In genomic region chr21:15729346-15729673, GRCh38 we compare ENCODE assay signal across 1 cellular context.
A peak's percentile ranks its signal among the peaks of the same experiment; 100 is the strongest.
TF ChIP-seq lines count a peak whose summit lies in the region.

No MANE protein-coding gene starts in this region.

TF ChIP-seq in K562, 482 proteins besides CTCF, POLR2A, EP300 and RAD21 (continued from another document and continues in another):
- no peak for TF ChIP-seq NR0B1 (IDR thresholded peaks at IDR 0.05; ENCODE audit: partially characterized antibody)
- TF ChIP-seq POLR3G (IDR thresholded peaks at IDR 0.05; ENCODE audit: extremely low read depth, insufficient read length, insufficient replicate concordance): no peak
- no peak for TF ChIP-seq RBFOX2 (IDR thresholded peaks at IDR 0.05; ENCODE audit: low read depth, low read length)
- no peak for TF ChIP-seq HDAC3 (IDR thresholded peaks at IDR 0.05; ENCODE audit: borderline replicate concordance, partially characterized antibody)
- TF ChIP-seq CREB5 (CRISPR knock-in tag; IDR thresholded peaks at IDR 0.05): no peak
- TF ChIP-seq SMC3 (conservative IDR thresholded peaks at IDR 0.05; ENCODE audit: insufficient read depth, low read depth, low read length): no peak
- TF ChIP-seq MGA (IDR thresholded peaks at IDR 0.05): no peak
- TF ChIP-seq HDAC6 (IDR thresholded peaks at IDR 0.05; ENCODE audit: low read depth, low read length): no peak
- no peak for TF ChIP-seq NFXL1 (CRISPR knock-in tag; IDR thresholded peaks at IDR 0.05)
- no peak for TF ChIP-seq U2AF2 (optimal IDR thresholded peaks at IDR 0.05; ENCODE audit: low read depth, low read length)
- TF ChIP-seq MXI1 (IDR thresholded peaks at IDR 0.05; ENCODE audit: low read depth, low read length): no peak
- TF ChIP-seq E2F3 (CRISPR knock-in tag; IDR thresholded peaks at IDR 0.05): 0 out of 2 replicates have a peak, but pooled peaks have one; percentile 36
- TF ChIP-seq SMARCA4 (IDR thresholded peaks at IDR 0.05): no peak
- TF ChIP-seq TEAD1 (CRISPR knock-in tag; IDR thresholded peaks at IDR 0.05): no peak
- no peak for TF ChIP-seq IRF2 (CRISPR knock-in tag; IDR thresholded peaks at IDR 0.05)
- TF ChIP-seq PREB (CRISPR knock-in tag; IDR thresholded peaks at IDR 0.05): no peak
- TF ChIP-seq PHF20 (IDR thresholded peaks at IDR 0.05; ENCODE audit: partially characterized antibody): peak; percentile 12
- TF ChIP-seq ELK1 (CRISPR knock-in tag; IDR thresholded peaks at IDR 0.05): no peak
- TF ChIP-seq GTF3C2 (IDR thresholded peaks at IDR 0.05; ENCODE audit: borderline replicate concordance, extremely low read depth, insufficient read length): no peak
- no peak for TF ChIP-seq SIRT6 (IDR thresholded peaks at IDR 0.05; ENCODE audit: low read depth, low read length)
- peak; percentile 58; the same call in 1 of the 2 replicates for TF ChIP-seq PHF8 (IDR thresholded peaks at IDR 0.05; ENCODE audit: borderline replicate concordance, low read length)
- TF ChIP-seq PBX2 (CRISPR knock-in tag; IDR thresholded peaks at IDR 0.05; ENCODE audit: low read depth): no peak
- TF ChIP-seq PBX2 (tag; conservative IDR thresholded peaks at IDR 0.05; ENCODE audit: low read depth): no peak
- TF ChIP-seq ZBTB11 (CRISPR knock-in tag; IDR thresholded peaks at IDR 0.05): no peak
- no peak for TF ChIP-seq SAP30 (IDR thresholded peaks at IDR 0.05; ENCODE audit: borderline replicate concordance, insufficient read depth, low read depth, low read length, poor library complexity, severe bottlenecking)
- no peak for TF ChIP-seq CGGBP1 (CRISPR knock-in tag; IDR thresholded peaks at IDR 0.05)
- TF ChIP-seq ZSCAN29 (IDR thresholded peaks at IDR 0.05): no peak
- TF ChIP-seq ZNF507 (tag; conservative IDR thresholded peaks at IDR 0.05): no peak
